ENCODE assay signal across 1 cellular context in the genomic region with DNA sequence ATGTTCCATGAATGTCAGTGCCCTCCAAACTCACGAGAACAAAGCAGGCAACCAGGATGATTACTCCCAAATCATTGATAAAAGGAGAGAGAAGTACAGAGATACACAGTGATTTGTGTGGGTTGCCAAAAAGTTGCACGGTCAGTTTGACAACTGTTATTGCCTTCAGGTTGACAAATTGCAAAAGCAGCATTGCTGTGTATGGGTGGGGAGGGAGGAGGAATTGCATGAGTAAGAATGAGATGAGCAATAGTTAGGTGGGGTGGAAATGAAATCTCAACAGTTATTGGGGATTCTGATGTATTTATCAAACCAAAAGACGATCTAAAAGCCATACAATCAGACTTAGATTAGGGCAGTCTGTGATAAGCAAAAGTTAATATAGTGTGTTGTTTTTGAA.
TF ChIP-seq lines count a peak whose summit lies in the region.

No MANE protein-coding gene starts in this region.

TF ChIP-seq in GM23338, 12 proteins besides CTCF, POLR2A, EP300 and RAD21 (continued from another document):
- no peak for TF ChIP-seq ETS1 (IDR thresholded peaks at IDR 0.05)
